8 cellular contexts compared by ENCODE assay signal in genomic region chr3:42830437-42831320, GRCh38. TPM values are rescaled to one million over a fixed set of nuclear protein-coding genes. Genes with fewer than 3 reads are reported as not detected.
A peak's percentile ranks its signal among the peaks of the same experiment; 100 is the strongest.
DNase-seq lines count a peak whose midpoint lies in the region; ATAC-seq and TF ChIP-seq lines count a peak whose summit lies in the region.

No MANE protein-coding gene starts in this region.

- peak; percentile 9 for DNase-seq in NCI-H510A (lab: John Stamatoyannopoulos, UW)
- no peak for DNase-seq in NCI-H510A treated with DMSO at 0.1 percent for 48 hours (lab: John Stamatoyannopoulos, UW)
- DNase-seq in NOMO-1 (lab: John Stamatoyannopoulos, UW; ENCODE audit: unreplicated experiment in 2 of 2), result peak; percentile 30 to 37
- DNase-seq in epithelial cell of proximal tubule (ENCODE audit: low read depth), result no peak
- DNase-seq in renal cortical epithelial cell (ENCODE audit: low read depth), result peak; percentile 63
- no peak for DNase-seq in sigmoid colon

- TF ChIP-seq EP300 in sigmoid colon (IDR thresholded peaks at IDR 0.05), result no peak

- H3K4me3 ChIP-seq in epithelial cell of proximal tubule (ENCODE audit: low read depth, low read length) (no peak overlapping the region), sigmoid colon (no peak overlapping the region)

- intact Hi-C loops in sigmoid colon (cut with DNase I), result loop anchor here (2.0 to 5.0 kb wide), 2 partner anchors 50 to 248 kb away; partner anchors contain the start of gene SEC22C

- peak; percentile 89 for TF ChIP-seq CTCF in epithelial cell of proximal tubule (conservative IDR thresholded peaks at IDR 0.05; ENCODE audit: low read depth, low read length)
- peak in 2 of 4 experiments; percentile 28 to 41 for TF ChIP-seq CTCF in sigmoid colon (IDR thresholded peaks at IDR 0.05)

- no peaks in the 10 kb centered on the region for H3K4me1 ChIP-seq in sigmoid colon

- no peak for ATAC-seq in GM21367 (IDR thresholded peaks at IDR 0.05; ENCODE audit: unreplicated experiment)
- no peak for ATAC-seq in HG03025 (IDR thresholded peaks at IDR 0.05; ENCODE audit: low FRiP score, unreplicated experiment)

- no peaks in the 10 kb centered on the region for H3K9me3 ChIP-seq in sigmoid colon

- WGBS in sigmoid colon, 2 donors, result 54 to 63% methylated on average over 7 of the region's 7 CpGs

- H3K27ac ChIP-seq in sigmoid colon, result no peak overlapping the region

- no peaks in the 10 kb centered on the region for H3K27me3 ChIP-seq in sigmoid colon

- TF ChIP-seq POLR2A in sigmoid colon (IDR thresholded peaks at IDR 0.05), result no peak

- H3K36me3 ChIP-seq in sigmoid colon, result no peaks in the 10 kb centered on the region

RNA-seq across cellular contexts. Expression of gene ACKR2, which starts 21.4 kb away (rescaled TPM):
- total RNA-seq in epithelial cell of proximal tubule (2.8 and 6.1 TPM in 2 replicates), renal cortical epithelial cell (2.9 and 16.8 TPM in 2 replicates), sigmoid colon (1 to 10 TPM; 1.5 to 8.6 (median 4.0) TPM)
- 1 to 10 TPM; 1.2 to 3.3 (median 1.2) TPM for polyA plus RNA-seq in sigmoid colon

RNA-seq across cellular contexts. Expression of gene HIGD1A, which starts 26.4 kb away (rescaled TPM):
- total RNA-seq in epithelial cell of proximal tubule (246 and 247 TPM in 2 replicates), renal cortical epithelial cell (367 and 566 TPM in 2 replicates), sigmoid colon (100 to 1,000 TPM; 127 to 272 (median 176) TPM)
- polyA plus RNA-seq in sigmoid colon, result 1,000 to 10,000 TPM in 1 of 3 donors, 100 to 1,000 TPM in 2; 314 to 1,597 (median 947) TPM

RNA-seq across cellular contexts. Expression of gene CYP8B1, which starts 45.0 kb away (rescaled TPM):
- total RNA-seq in epithelial cell of proximal tubule (not detected in 2 replicates), renal cortical epithelial cell (0.35 and 0.55 TPM in 2 replicates), sigmoid colon (not detected)
- under 1 TPM in 1 of 3 donors, not detected in 2; under 0.01 TPM for polyA plus RNA-seq in sigmoid colon

RNA-seq across cellular contexts. Expression of gene CCDC13, which starts 57.6 kb away (rescaled TPM):
- 0.65 and 1.7 TPM in 2 replicates for total RNA-seq in epithelial cell of proximal tubule
- 0.17 and 2.8 TPM in 2 replicates for total RNA-seq in renal cortical epithelial cell
- 1 to 10 TPM in 3 of 4 donors, not detected in 1; 1.3 to 3.9 (median 1.8) TPM for total RNA-seq in sigmoid colon
- under 1 TPM; 0.60 to 0.85 (median 0.69) TPM for polyA plus RNA-seq in sigmoid colon

Comparison
In these comparisons a context has a peak if more than half of its experiments do, and no peak if none do; other contexts are left out.
1. DNase-seq: peak in NCI-H510A (single experiment), NOMO-1 (2 of 2) and renal cortical epithelial cell (single experiment); none in NCI-H510A treated with DMSO at 0.1 percent for 48 hours (single experiment), epithelial cell of proximal tubule (single experiment) and sigmoid colon (single experiment).